In genomic region chr6:153525998-153526397, GRCh38 we compare ENCODE assay signal across 26 cellular contexts.
"Had no signal": no experiment of that assay in that cellular context is flagged by ENCODE, and none has a peak within 500 bp of the region (broad histone marks: within the 10 kb centered on the region; RNA-seq: fewer than 3 reads in every experiment).

No MANE protein-coding gene starts in this region.

- H3K4me3 Mint-ChIP-seq: nephron; neural progenitor cell; stimulated activated effector memory CD8-positive, alpha-beta T cell treated with anti-CD3 and anti-CD28 coated beads, Interleukin-12 subunit alpha, Interleukin-12 subunit beta, amount 100 ng/mL, for 72 hours; stimulated activated naive B cell treated with anti-CD40 and anti-IgM and Interleukin-4, amounts not matched to agents 10 μg/mL and 1 μg/mL and 100 μg/mL, for 72 hours; stimulated activated naive CD8-positive, alpha-beta T cell treated with anti-CD3 and anti-CD28 coated beads, Interleukin-15, Interleukin-2, amounts not matched to agents 100 ng/mL and 50 ng/mL, for 24 hours had no signal

- ATAC-seq: psoas muscle; right cardiac atrium; right lobe of liver; stimulated activated effector memory CD8-positive, alpha-beta T cell treated with anti-CD3 and anti-CD28 coated beads, Interleukin-12 subunit alpha, Interleukin-12 subunit beta, amount 100 ng/mL, for 72 hours; stimulated activated naive B cell treated with anti-CD40 and anti-IgM and Interleukin-4, amounts not matched to agents 10 μg/mL and 1 μg/mL and 100 μg/mL, for 72 hours had no signal

- H3K36me3 ChIP-seq: neural progenitor cell, ovary, right lobe of liver, sigmoid colon, stomach, thoracic aorta, thyroid gland, tibial nerve, upper lobe of left lung, vagina had no signal

- H3K27ac Mint-ChIP-seq: nephron; neural progenitor cell; progenitor cell of endocrine pancreas; stimulated activated effector memory CD8-positive, alpha-beta T cell treated with anti-CD3 and anti-CD28 coated beads, Interleukin-12 subunit alpha, Interleukin-12 subunit beta, amount 100 ng/mL, for 72 hours; stimulated activated naive B cell treated with anti-CD40 and anti-IgM and Interleukin-4, amounts not matched to agents 10 μg/mL and 1 μg/mL and 100 μg/mL, for 72 hours; stimulated activated naive CD8-positive, alpha-beta T cell treated with anti-CD3 and anti-CD28 coated beads, Interleukin-15, Interleukin-2, amounts not matched to agents 100 ng/mL and 50 ng/mL, for 24 hours had no signal

- H3K27me3 ChIP-seq: neural progenitor cell, ovary, right lobe of liver, sigmoid colon, stomach, thyroid gland, tibial nerve, upper lobe of left lung, vagina had no signal

- H3K4me3 ChIP-seq: neural progenitor cell, ovary, psoas muscle, right lobe of liver, sigmoid colon, stomach, thoracic aorta, thyroid gland, tibial nerve, upper lobe of left lung, vagina had no signal

- H3K36me3 Mint-ChIP-seq: neural progenitor cell; stimulated activated effector memory CD8-positive, alpha-beta T cell treated with anti-CD3 and anti-CD28 coated beads, Interleukin-12 subunit alpha, Interleukin-12 subunit beta, amount 100 ng/mL, for 72 hours; stimulated activated naive B cell treated with anti-CD40 and anti-IgM and Interleukin-4, amounts not matched to agents 10 μg/mL and 1 μg/mL and 100 μg/mL, for 72 hours had no signal

- H3K4me1 Mint-ChIP-seq: nephron; neural progenitor cell; stimulated activated effector memory CD8-positive, alpha-beta T cell treated with anti-CD3 and anti-CD28 coated beads, Interleukin-12 subunit alpha, Interleukin-12 subunit beta, amount 100 ng/mL, for 72 hours; stimulated activated naive B cell treated with anti-CD40 and anti-IgM and Interleukin-4, amounts not matched to agents 10 μg/mL and 1 μg/mL and 100 μg/mL, for 72 hours had no signal

- H3K27ac ChIP-seq: neural progenitor cell, ovary, parathyroid adenoma, psoas muscle, right lobe of liver, sigmoid colon, stomach, thoracic aorta, thyroid gland, tibial nerve, upper lobe of left lung, vagina had no signal

- H3K9me3 ChIP-seq: psoas muscle, right lobe of liver, sigmoid colon, thoracic aorta, thyroid gland, upper lobe of left lung, vagina had no signal

- DNase-seq: occipital lobe; ovary; psoas muscle; right cardiac atrium; right lobe of liver; sigmoid colon; small intestine; stimulated activated CD4-positive, alpha-beta T cell treated with anti-CD3 and anti-CD28 coated beads, Interleukin-15, amount 100 ng/mL, for 24 hours; stimulated activated CD4-positive, alpha-beta T cell treated with anti-CD3 and anti-CD28 coated beads, Interleukin-2, amount 100 ng/mL, for 24 hours; stimulated activated CD4-positive, alpha-beta T cell treated with anti-CD3 and anti-CD28 coated beads, Interleukin-2, amount 100 ng/mL, for 48 hours; stimulated activated CD4-positive, alpha-beta T cell treated with anti-CD3 and anti-CD28 coated beads, Interleukin-4, amount 100 ng/mL, for 24 hours; stimulated activated naive B cell treated with anti-CD40 and anti-IgM and Interleukin-4, amounts not matched to agents 10 μg/mL and 1 μg/mL and 100 μg/mL, for 72 hours; stimulated activated naive CD4-positive, alpha-beta T cell treated with Interleukin-2 at 50 U/mL for 16 hours; stomach; thyroid gland; trophoblast cell; upper lobe of left lung had no signal

- H3K27me3 Mint-ChIP-seq: progenitor cell of endocrine pancreas; stimulated activated naive B cell treated with anti-CD40 and anti-IgM and Interleukin-4, amounts not matched to agents 10 μg/mL and 1 μg/mL and 100 μg/mL, for 72 hours; stimulated activated naive CD8-positive, alpha-beta T cell treated with anti-CD3 and anti-CD28 coated beads, Interleukin-15, Interleukin-2, amounts not matched to agents 100 ng/mL and 50 ng/mL, for 24 hours had no signal

- H3K4me1 ChIP-seq: neural progenitor cell, parathyroid adenoma, psoas muscle, right lobe of liver, sigmoid colon, stomach, thyroid gland, tibial nerve, upper lobe of left lung, vagina had no signal
